In the genomic region with DNA sequence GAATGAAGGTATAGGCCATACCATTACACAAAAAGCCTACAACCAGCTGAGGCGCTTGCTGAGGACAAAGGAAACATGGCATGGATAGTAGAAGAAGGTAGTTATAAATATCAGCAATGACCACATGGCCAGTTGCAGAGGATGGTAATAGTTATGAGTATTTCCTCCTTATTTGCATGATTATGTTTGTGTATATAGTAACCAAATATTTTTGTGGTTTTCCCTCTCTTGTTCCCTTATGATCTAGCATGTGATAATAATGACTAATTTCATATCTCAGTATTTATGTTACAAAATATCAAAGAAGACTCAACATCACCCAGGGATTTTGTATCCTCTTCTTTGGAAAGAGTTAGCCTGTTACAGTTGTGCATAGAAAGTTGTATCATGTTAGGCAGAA, we compare ENCODE assay signal across 19 cellular contexts. TPM values are rescaled to one million over a fixed set of nuclear protein-coding genes. Genes with fewer than 3 reads are reported as not detected.
"Had no signal": no experiment of that assay in that cellular context is flagged by ENCODE, and none has a peak within 500 bp of the region (broad histone marks: within the 10 kb centered on the region; RNA-seq: fewer than 3 reads in every experiment).

No MANE protein-coding gene starts in this region.

- H3K4me1 Mint-ChIP-seq: activated CD8-positive, alpha-beta memory T cell treated with anti-CD3 and anti-CD28 coated beads, Interleukin-2, amount 10 ng/mL, durations not matched to agents 7 days and 5 days; nephron progenitor cell had no signal

- H3K27me3 Mint-ChIP-seq: activated CD8-positive, alpha-beta memory T cell treated with anti-CD3 and anti-CD28 coated beads, Interleukin-2, amount 10 ng/mL, durations not matched to agents 7 days and 5 days; activated naive CD8-positive, alpha-beta T cell; activated T-cell treated with anti-CD3 and anti-CD28 coated beads, Interleukin-2, amount 50 U/mL, for 24 hours had no signal

- DNase-seq: activated CD4-positive, alpha-beta T cell treated with anti-CD3 and anti-CD28 coated beads, Interleukin-2, amount 50 U/mL, for 48 hours; activated CD4-positive, CD25-positive, alpha-beta regulatory T cell treated with anti-CD3 and anti-CD28 coated beads, Interleukin-2, amount 50 U/mL, for 72 hours; activated CD8-positive, alpha-beta memory T cell treated with anti-CD3 and anti-CD28 coated beads, Interleukin-2, amount 10 ng/mL, durations not matched to agents 7 days and 5 days; activated effector memory CD4-positive, alpha-beta T cell treated with Interleukin-2 at 50 U/mL for 16 hours; activated T-cell treated with anti-CD3 and anti-CD28 coated beads, Interleukin-2, amount 50 U/mL, for 24 hours; endodermal cell; esophagus squamous epithelium; gastrocnemius medialis; heart right ventricle; islet precursor cell; mesendoderm; nephron progenitor cell; psoas muscle; stimulated activated naive CD4-positive, alpha-beta T cell treated with Interleukin-2 at 50 U/mL for 16 hours; upper lobe of right lung had no signal

- ATAC-seq: activated CD8-positive, alpha-beta memory T cell treated with anti-CD3 and anti-CD28 coated beads, Interleukin-2, amount 10 ng/mL, durations not matched to agents 7 days and 5 days; gastrocnemius medialis; heart right ventricle; left lobe of liver; psoas muscle; sciatic nerve; upper lobe of right lung had no signal

- H3K36me3 Mint-ChIP-seq: activated CD8-positive, alpha-beta memory T cell treated with anti-CD3 and anti-CD28 coated beads, Interleukin-2, amount 10 ng/mL, durations not matched to agents 7 days and 5 days; activated naive CD8-positive, alpha-beta T cell had no signal

- H3K27ac Mint-ChIP-seq: activated CD8-positive, alpha-beta memory T cell treated with anti-CD3 and anti-CD28 coated beads, Interleukin-2, amount 10 ng/mL, durations not matched to agents 7 days and 5 days; activated naive CD8-positive, alpha-beta T cell; activated T-cell treated with anti-CD3 and anti-CD28 coated beads, Interleukin-2, amount 50 U/mL, for 24 hours; endodermal cell; nephron progenitor cell had no signal

- H3K9me3 Mint-ChIP-seq: activated T-cell treated with anti-CD3 and anti-CD28 coated beads, Interleukin-2, amount 50 U/mL, for 24 hours; endodermal cell; nephron progenitor cell had no signal

- H3K4me3 Mint-ChIP-seq: activated CD8-positive, alpha-beta memory T cell treated with anti-CD3 and anti-CD28 coated beads, Interleukin-2, amount 10 ng/mL, durations not matched to agents 7 days and 5 days; activated naive CD8-positive, alpha-beta T cell; activated T-cell treated with anti-CD3 and anti-CD28 coated beads, Interleukin-2, amount 50 U/mL, for 24 hours; endodermal cell; nephron progenitor cell had no signal

- H3K4me3 ChIP-seq: esophagus squamous epithelium, gastrocnemius medialis, heart right ventricle, psoas muscle, suprapubic skin, upper lobe of right lung had no signal

RNA-seq across cellular contexts. Expression of gene CATSPERB, which starts 13.4 kb away (rescaled TPM):
- total RNA-seq: left lobe of liver had no signal
